11 cellular contexts compared by ENCODE assay signal in genomic region chr1:43274804-43275180, GRCh38. TPM values are rescaled to one million over a fixed set of nuclear protein-coding genes. Genes with fewer than 3 reads are reported as not detected.
A peak's percentile ranks its signal among the peaks of the same experiment; 100 is the strongest.
DNase-seq lines count a peak whose midpoint lies in the region; ATAC-seq and TF ChIP-seq lines count a peak whose summit lies in the region.
"Had no signal": no experiment of that assay in that cellular context is flagged by ENCODE, and none has a peak within 500 bp of the region (broad histone marks: within the 10 kb centered on the region; RNA-seq: fewer than 3 reads in every experiment).

No MANE protein-coding gene starts in this region.

- H3K36me3 Mint-ChIP-seq in CD8-positive, alpha-beta T cell, result no peaks in the 10 kb centered on the region

- TF ChIP-seq CTCF in CD8-positive, alpha-beta T cell (IDR thresholded peaks at IDR 0.05), result no peak
- TF ChIP-seq CTCF in Loucy (conservative IDR thresholded peaks at IDR 0.05; ENCODE audit: low read length) (no peak), coronary artery (IDR thresholded peaks at IDR 0.05) (no peak), osteoblast (IDR thresholded peaks at IDR 0.05; ENCODE audit: extremely low read depth, low read depth, low read length) (no peak)

- no peaks in the 10 kb centered on the region for H3K27me3 ChIP-seq in CD8-positive, alpha-beta T cell (ENCODE audit: insufficient read depth, low read length)
- H3K27me3 ChIP-seq in Loucy (ENCODE audit: insufficient read depth, low read length, poor library complexity, severe bottlenecking) (peaks cover 81% of the 10 kb centered on the region), osteoblast (ENCODE audit: insufficient read depth, low read length) (peaks cover 11% of the 10 kb centered on the region)

- no peaks in the 10 kb centered on the region for H3K9me2 ChIP-seq in Loucy (replicated peaks; ENCODE audit: low read depth, low read length)

- H4K20me1 ChIP-seq in Loucy (ENCODE audit: insufficient read depth, low read length, poor library complexity, severe bottlenecking) (no peaks in the 10 kb centered on the region), osteoblast (ENCODE audit: insufficient read depth, low read length) (no peaks in the 10 kb centered on the region)

- H3K9ac ChIP-seq in Loucy (ENCODE audit: low read depth, low read length, poor library complexity, severe bottlenecking), result no peak overlapping the region

- peaks cover 21% of the 10 kb centered on the region for H3K4me1 Mint-ChIP-seq in CD8-positive, alpha-beta T cell (ENCODE audit: low read depth)

- no peak overlapping the region for H3K27ac ChIP-seq in CD8-positive, alpha-beta T cell (ENCODE audit: low read depth, low read length)
- no peak overlapping the region for H3K27ac ChIP-seq in coronary artery
- H3K27ac ChIP-seq in osteoblast (ENCODE audit: low read depth, low read length), result no peak overlapping the region
- H3K27ac ChIP-seq: VCaP had no signal

- no peaks in the 10 kb centered on the region for H3K36me3 ChIP-seq in CD8-positive, alpha-beta T cell (ENCODE audit: insufficient read depth, low read length)
- H3K36me3 ChIP-seq in Loucy (ENCODE audit: insufficient read depth, low read length), result no peaks in the 10 kb centered on the region
- H3K36me3 ChIP-seq in osteoblast (ENCODE audit: insufficient read depth, low read length), result no peaks in the 10 kb centered on the region

- H3K4me3 ChIP-seq in CD8-positive, alpha-beta T cell (ENCODE audit: low read depth, low read length), result no peak overlapping the region
- H3K4me3 ChIP-seq in Loucy (ENCODE audit: low read length, poor library complexity, severe bottlenecking) (peak overlapping the region; percentile 32), coronary artery (no peak overlapping the region), osteoblast (ENCODE audit: insufficient read depth, low read length) (no peak overlapping the region)

- H3K4me3 Mint-ChIP-seq in CD8-positive, alpha-beta T cell, result peak overlapping the region; percentile 56

- H3K79me2 ChIP-seq in Loucy (ENCODE audit: insufficient read depth, low read length) (no peaks in the 10 kb centered on the region), osteoblast (ENCODE audit: insufficient read depth, low read length) (no peaks in the 10 kb centered on the region)

- H2AFZ ChIP-seq in Loucy (ENCODE audit: low read length) (peak overlapping the region; percentile 90), osteoblast (ENCODE audit: low read length) (peak overlapping the region; percentile 73)

- peak overlapping the region; percentile 59 for H3K4me2 ChIP-seq in Loucy (ENCODE audit: low read depth, low read length, poor library complexity, severe bottlenecking)
- no peak overlapping the region for H3K4me2 ChIP-seq in osteoblast (ENCODE audit: insufficient read depth, low read length)

- CTCF ChIA-PET in CD8-positive, alpha-beta T cell (lab: Charles Lee), result no interaction called here

- no peak for ATAC-seq in CD8-positive, alpha-beta T cell
- no peak for ATAC-seq in GM19397 (IDR thresholded peaks at IDR 0.05; ENCODE audit: unreplicated experiment)
- ATAC-seq in HG03354 (IDR thresholded peaks at IDR 0.05; ENCODE audit: poor library complexity, severe bottlenecking, unreplicated experiment), result no peak

- H3K27ac Mint-ChIP-seq in CD8-positive, alpha-beta T cell, result peak overlapping the region; percentile 84

- no peaks in the 10 kb centered on the region for H3F3A ChIP-seq in Loucy (ENCODE audit: low read depth)

- H3K27me3 Mint-ChIP-seq in CD8-positive, alpha-beta T cell (ENCODE audit: low read depth), result no peaks in the 10 kb centered on the region

- intact Hi-C loops in CD8-positive, alpha-beta T cell (cut with DNase I, micrococcal nuclease), result no loop called here

- H3K4me1 ChIP-seq in CD8-positive, alpha-beta T cell (ENCODE audit: insufficient read depth, low read length), result peaks cover 20% of the 10 kb centered on the region
- H3K4me1 ChIP-seq in Loucy (ENCODE audit: insufficient read depth, low read length, poor library complexity, severe bottlenecking) (peaks cover 8% of the 10 kb centered on the region), osteoblast (ENCODE audit: insufficient read depth, low read length) (no peaks in the 10 kb centered on the region)

- H3K9me3 Mint-ChIP-seq in CD8-positive, alpha-beta T cell, result no peaks in the 10 kb centered on the region

- no peaks in the 10 kb centered on the region for H3K9me3 ChIP-seq in CD8-positive, alpha-beta T cell (ENCODE audit: low read length)
- no peaks in the 10 kb centered on the region for H3K9me3 ChIP-seq in Loucy (ENCODE audit: insufficient read depth, low read depth, low read length)
- H3K9me3 ChIP-seq in osteoblast (ENCODE audit: low read depth, low read length), result no peaks in the 10 kb centered on the region

- no peak for DNase-seq in CD8-positive, alpha-beta T cell
- DNase-seq in coronary artery (ENCODE audit: low spot score) (peak; percentile 46), osteoblast (ENCODE audit: insufficient read length, low spot score, missing footprints) (no peak), NCI-H1092 treated with DMSO at 0.1 percent for 48 hours (lab: John Stamatoyannopoulos, UW) (no peak)
- DNase-seq: midbrain had no signal

- POLR2A ChIA-PET in CD8-positive, alpha-beta T cell (lab: Charles Lee), result no interaction called here

RNA-seq across cellular contexts. Expression of gene TMEM125, which starts 5.0 kb away (rescaled TPM):
- not detected for total RNA-seq in CD8-positive, alpha-beta T cell
- total RNA-seq in osteoblast, result not detected in 2 replicates
- total RNA-seq: LHCN-M2 had no signal

RNA-seq across cellular contexts. Expression of gene C1orf210, which starts 10.6 kb away (rescaled TPM):
- not detected for total RNA-seq in CD8-positive, alpha-beta T cell
- not detected in 2 replicates for total RNA-seq in osteoblast
- total RNA-seq: LHCN-M2, right cardiac atrium had no signal

RNA-seq across cellular contexts. Expression of gene TIE1, which starts 26.0 kb away (rescaled TPM):
- total RNA-seq in CD8-positive, alpha-beta T cell, result not detected
- total RNA-seq in osteoblast, result not detected in 2 replicates
